Comparison of ENCODE assay signal across 23 cellular contexts in the genomic region with DNA sequence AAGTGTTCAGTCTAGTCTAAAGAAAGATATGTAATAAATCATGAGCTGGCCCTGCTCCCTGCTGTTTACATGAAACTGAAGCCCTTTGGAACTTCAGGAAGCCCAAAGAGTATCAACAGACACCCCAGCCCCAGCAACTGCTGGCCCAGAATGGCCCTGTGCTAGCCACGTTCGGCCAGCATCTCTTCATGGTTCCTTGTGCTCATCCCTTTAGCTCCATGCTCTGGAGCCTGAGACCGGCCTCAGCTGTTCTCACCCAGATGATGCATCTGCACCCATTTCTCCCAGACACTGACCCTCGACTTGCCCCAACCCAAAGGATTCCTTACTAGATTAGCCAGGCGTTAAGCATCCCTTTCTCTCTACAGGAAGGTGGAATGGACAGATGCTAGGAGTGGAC.
"Had no signal": no experiment of that assay in that cellular context is flagged by ENCODE, and none has a peak within 500 bp of the region (broad histone marks: within the 10 kb centered on the region; RNA-seq: fewer than 3 reads in every experiment).

No MANE protein-coding gene starts in this region.

- ATAC-seq: effector memory CD8-positive, alpha-beta T cell; esophagus mucosa; foreskin keratinocyte; gastrocnemius medialis; gastroesophageal sphincter; heart left ventricle; heart right ventricle had no signal

- DNase-seq: colonic mucosa; cortex of kidney; dermis blood vessel endothelial cell; dorsolateral prefrontal cortex; effector CD4-positive, alpha-beta T cell; effector CD8-positive, alpha-beta T cell; effector memory CD4-positive, alpha-beta T cell; effector memory CD8-positive, alpha-beta T cell; endodermal cell; erythroblast; esophagus squamous epithelium; foreskin keratinocyte; foreskin melanocyte; gastrocnemius medialis; glutamatergic neuron; head of caudate nucleus; heart left ventricle; heart right ventricle had no signal

- H3K36me3 ChIP-seq: colonic mucosa, esophagus muscularis mucosa, esophagus squamous epithelium, gastrocnemius medialis, gastroesophageal sphincter, heart left ventricle, heart right ventricle had no signal

- H3K27me3 ChIP-seq: colonic mucosa, esophagus muscularis mucosa, esophagus squamous epithelium, foreskin keratinocyte, gastrocnemius medialis, gastroesophageal sphincter, heart right ventricle had no signal

- H3K4me1 ChIP-seq: colonic mucosa, esophagus muscularis mucosa, esophagus squamous epithelium, gastrocnemius medialis, gastroesophageal sphincter, heart left ventricle, heart right ventricle had no signal

- H3K27ac ChIP-seq: colonic mucosa, coronary artery, dorsolateral prefrontal cortex, epithelial cell of prostate, esophagus muscularis mucosa, esophagus squamous epithelium, foreskin keratinocyte, gastrocnemius medialis, gastroesophageal sphincter, heart left ventricle, heart right ventricle had no signal

- H3K9me3 ChIP-seq: colonic mucosa, esophagus muscularis mucosa, esophagus squamous epithelium, gastrocnemius medialis, gastroesophageal sphincter had no signal

- H3K4me3 ChIP-seq: colonic mucosa, coronary artery, dorsolateral prefrontal cortex, esophagus muscularis mucosa, esophagus squamous epithelium, gastrocnemius medialis, gastroesophageal sphincter, heart left ventricle, heart right ventricle had no signal
